ENCODE assay signal across 31 cellular contexts in genomic region chr5:91430949-91431348, GRCh38.
"Had no signal": no experiment of that assay in that cellular context is flagged by ENCODE, and none has a peak within 500 bp of the region (broad histone marks: within the 10 kb centered on the region; RNA-seq: fewer than 3 reads in every experiment).

No MANE protein-coding gene starts in this region.

- H3K4me1 ChIP-seq: ascending aorta, colonic mucosa had no signal

- FAIRE-seq: bronchial epithelial cell, TTC549 had no signal

- DNase-seq: activated B cell treated with CpG ODN at 0.5 μM for 24 hours; activated CD4-positive, alpha-beta memory T cell treated with anti-CD3 and anti-CD28 coated beads, Interleukin-2, amount 10 ng/mL, durations not matched to agents 7 days and 5 days; activated CD4-positive, alpha-beta T cell treated with anti-CD3 and anti-CD28 coated beads for 4 hours; activated CD4-positive, alpha-beta T cell treated with anti-CD3 and anti-CD28 coated beads, Interleukin-2, amount 10 ng/mL, durations not matched to agents 24 days and 14 days; activated CD4-positive, alpha-beta T cell treated with anti-CD3 and anti-CD28 coated beads, Interleukin-2, amount 50 U/mL, for 1 hour; activated CD4-positive, alpha-beta T cell treated with anti-CD3 and anti-CD28 coated beads, Interleukin-2, amount 50 U/mL, for 4 hours; activated CD4-positive, CD25-positive, alpha-beta regulatory T cell treated with anti-CD3 and anti-CD28 coated beads, Interleukin-2, amount 50 U/mL, for 72 hours; activated CD8-positive, alpha-beta memory T cell treated with anti-CD3 and anti-CD28 coated beads for 24 hours; activated CD8-positive, alpha-beta memory T cell treated with anti-CD3 and anti-CD28 coated beads, Interleukin-2, amount 10 ng/mL, durations not matched to agents 7 days and 5 days; activated CD8-positive, alpha-beta memory T cell treated with anti-CD3 and anti-CD28 coated beads, Interleukin-2, amount 50 U/mL, for 48 hours; activated CD8-positive, alpha-beta T cell treated with anti-CD3 and anti-CD28 coated beads, Interleukin-2, amount 10 ng/mL, durations not matched to agents 7 days and 5 days; activated effector memory CD4-positive, alpha-beta T cell treated with Interleukin-2 at 50 U/mL for 16 hours; activated gamma-delta T cell; activated naive CD4-positive, alpha-beta T cell treated with anti-CD3 and anti-CD28 coated beads, Interleukin-2, amount 10 ng/mL, durations not matched to agents 7 days and 5 days; activated naive CD4-positive, alpha-beta T cell treated with Interleukin-2 at 50 U/mL for 16 hours; activated naive CD8-positive, alpha-beta T cell treated with anti-CD3 and anti-CD28 coated beads, Interleukin-2, amount 10 ng/mL, durations not matched to agents 7 days and 5 days; activated naive CD8-positive, alpha-beta T cell treated with anti-CD3 and anti-CD28 coated beads, Interleukin-2, amount 50 U/mL, for 24 hours; activated T-cell treated with anti-CD3 and anti-CD28 coated beads, Interleukin-2, amount 50 U/mL, for 24 hours; activated T-cell treated with anti-CD3 and anti-CD28 coated beads, Interleukin-2, amount 50 U/mL, for 48 hours; amygdala; anterior cingulate cortex; caudate nucleus; cerebellar nuclear complex; colonic mucosa; T-helper 2 cell; T-helper 9 cell had no signal

- H3K9me3 ChIP-seq: colonic mucosa had no signal

- H3K27ac ChIP-seq: ascending aorta, cardiac muscle cell, colonic mucosa, VCaP had no signal

- H3K27me3 ChIP-seq: ascending aorta, cardiac muscle cell, colonic mucosa had no signal

- ATAC-seq: activated CD8-positive, alpha-beta memory T cell treated with anti-CD3 and anti-CD28 coated beads, Interleukin-2, amount 10 ng/mL, durations not matched to agents 7 days and 5 days; activated CD8-positive, alpha-beta T cell treated with anti-CD3 and anti-CD28 coated beads, Interleukin-2, amount 10 ng/mL, durations not matched to agents 7 days and 5 days; activated naive CD8-positive, alpha-beta T cell treated with anti-CD3 and anti-CD28 coated beads, Interleukin-2, amount 50 U/mL, for 24 hours had no signal

- H3K4me3 ChIP-seq: ascending aorta, cardiac muscle cell, colonic mucosa had no signal

- H3K36me3 ChIP-seq: ascending aorta, cardiac muscle cell, colonic mucosa had no signal
